In the genomic region with DNA sequence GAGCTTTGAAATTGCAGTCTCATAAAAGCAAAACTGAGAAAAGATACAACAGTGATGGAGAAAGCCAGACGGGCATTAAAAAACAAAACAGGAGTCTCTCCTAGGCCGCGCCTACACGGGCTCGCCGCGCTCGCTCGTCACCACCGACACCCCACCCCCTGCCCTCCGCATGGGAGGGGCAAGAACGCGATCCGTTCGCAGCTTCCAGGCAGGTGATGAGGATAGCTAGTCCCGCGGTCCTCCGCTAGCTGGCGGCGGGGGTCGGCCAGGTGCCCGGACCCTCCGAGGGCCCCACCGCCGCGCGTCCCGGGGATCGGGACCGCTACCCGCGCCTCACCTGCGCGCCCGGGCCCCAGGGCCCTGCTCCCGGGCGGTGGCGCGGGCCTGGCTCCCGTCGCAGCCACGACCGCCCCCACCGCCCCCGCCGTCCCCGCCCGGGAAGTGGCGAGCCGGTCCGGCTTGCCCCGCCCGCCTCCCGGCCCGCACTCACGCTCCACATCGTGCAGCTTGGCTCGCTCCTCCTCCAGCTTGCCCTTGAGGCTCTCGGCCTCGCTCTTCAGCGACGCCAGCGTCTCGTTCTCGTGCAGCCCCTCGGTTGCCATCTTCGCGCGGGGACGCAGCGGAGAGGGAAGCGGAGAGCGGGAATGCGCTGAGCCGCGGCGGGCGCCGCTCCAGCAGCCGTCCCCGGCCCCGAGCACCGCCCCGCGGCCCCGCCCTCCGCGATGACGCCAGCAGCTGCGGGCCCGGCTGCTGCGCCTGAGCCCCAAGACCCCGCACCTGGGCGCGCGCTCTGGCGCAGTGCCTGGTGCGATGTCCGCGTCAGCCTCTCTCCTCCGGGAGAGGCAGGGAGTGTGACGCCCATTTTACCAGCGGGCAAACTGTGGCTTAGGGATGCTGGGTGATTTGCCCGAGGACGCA, we compare ENCODE assay signal across 8 cellular contexts. TPM values are rescaled to one million over a fixed set of nuclear protein-coding genes. Genes with fewer than 3 reads are reported as not detected.
DNase-seq lines count a peak whose midpoint lies in the region; ATAC-seq, FAIRE-seq and TF ChIP-seq lines count a peak whose summit lies in the region.

No MANE protein-coding gene starts in this region.

- DNase-seq in GM12891 (ENCODE audit: insufficient read length, low spot score) (peak; percentile 88), NCI-H1105 treated with DMSO at 0.1 percent for 48 hours (lab: John Stamatoyannopoulos, UW) (peak; percentile 63), SW480 (ENCODE audit: low spot score) (peak; percentile 71), amniotic stem cell (lab: John Stamatoyannopoulos, UW) (peak; percentile 66), left ventricle myocardium inferior (peak; percentile 81), prostate gland (ENCODE audit: low spot score) (peak; percentile 83)

- H3K9me3 ChIP-seq in left ventricle myocardium inferior (replicated peaks) (no peaks in the 10 kb centered on the region), prostate gland (no peaks in the 10 kb centered on the region)

- H3K4me1 ChIP-seq in left ventricle myocardium inferior (peaks cover 21% of the 10 kb centered on the region), prostate gland (replicated peaks) (peaks cover 2% of the 10 kb centered on the region), urinary bladder (ENCODE audit: insufficient read depth) (no peaks in the 10 kb centered on the region)

- H3K36me3 ChIP-seq in left ventricle myocardium inferior (no peaks in the 10 kb centered on the region), prostate gland (no peaks in the 10 kb centered on the region), urinary bladder (ENCODE audit: insufficient read depth) (no peaks in the 10 kb centered on the region)

- intact Hi-C loops in left ventricle myocardium inferior (cut with micrococcal nuclease) (no loop called here), prostate gland (cut with DNase I) (no loop called here)

- peak; percentile 87 for ATAC-seq in HG02642 (IDR thresholded peaks at IDR 0.05; ENCODE audit: poor library complexity, unreplicated experiment)

- TF ChIP-seq CTCF in left ventricle myocardium inferior (IDR thresholded peaks at IDR 0.05; ENCODE audit: borderline replicate concordance) = no peak
- peak in 2 of 4 experiments; percentile 17 to 24 for TF ChIP-seq CTCF in prostate gland (IDR thresholded peaks at IDR 0.05)

- peak overlapping the region; percentile 84 for H3K27ac ChIP-seq in left ventricle myocardium inferior (replicated peaks)
- H3K27ac ChIP-seq in prostate gland = peak overlapping the region; percentile 87 to 96
- peak overlapping the region; percentile 94 for H3K27ac ChIP-seq in urinary bladder (ENCODE audit: low read depth)

- TF ChIP-seq POLR2A in GM12891 (IDR thresholded peaks at IDR 0.05; ENCODE audit: low read depth, low read length) (0 out of 2 replicates have a peak, but pooled peaks have one; percentile 46), prostate gland (IDR thresholded peaks at IDR 0.05) (peak; percentile 78)

- H3K27me3 ChIP-seq in left ventricle myocardium inferior (ENCODE audit: low read depth) (no peaks in the 10 kb centered on the region), prostate gland (replicated peaks; ENCODE audit: insufficient read depth) (no peaks in the 10 kb centered on the region)

- peak; percentile 94 for FAIRE-seq in GM12891 (lab: Jason Lieb, UNC)

- peak overlapping the region; percentile 79 for H3K4me3 ChIP-seq in left ventricle myocardium inferior
- H3K4me3 ChIP-seq in prostate gland = peak overlapping the region; percentile 60 to 95
- peak overlapping the region; percentile 72 for H3K4me3 ChIP-seq in urinary bladder (ENCODE audit: low read depth, low read length)

- WGBS in prostate gland = under 1% methylated on average over 65 of the region's 105 CpGs
- WGBS in urinary bladder = under 1% methylated on average over 105 of the region's 105 CpGs

TF ChIP-seq in GM12891, 5 proteins besides CTCF, POLR2A, EP300 and RAD21:
- TF ChIP-seq PAX5 (IDR thresholded peaks at IDR 0.05; ENCODE audit: insufficient read depth, low read length, severe bottlenecking) (no peak), POU2F2 (IDR thresholded peaks at IDR 0.05; ENCODE audit: low read depth, low read length) (no peak; the same call in 1 of the 2 replicates), TAF1 (IDR thresholded peaks at IDR 0.05; ENCODE audit: low read depth, low read length) (0 out of 2 replicates have a peak, but pooled peaks have one; percentile 39), SPI1 (IDR thresholded peaks at IDR 0.05; ENCODE audit: low read depth, low read length) (no peak), POLR2AphosphoS5 (IDR thresholded peaks at IDR 0.05; ENCODE audit: low read depth, low read length) (0 out of 2 replicates have a peak, but pooled peaks have one; percentile 17)

RNA-seq across cellular contexts. Expression of a gene that starts 11.7 kb away (rescaled TPM):
- 6.4 TPM for polyA plus RNA-seq in GM12891 (2012; ENCODE audit: low read depth, missing spikeins)
- 10.5 TPM for total RNA-seq in left ventricle myocardium inferior
- total RNA-seq in prostate gland = 10 to 100 TPM; 23.3 to 85.7 TPM
- total RNA-seq in urinary bladder = 25.5 TPM
- 38.8 TPM for polyA plus RNA-seq in urinary bladder

Comparison
In these comparisons a context has a peak if more than half of its experiments do, and no peak if none do; other contexts are left out.
1. Peak in every context shown above with its lines: DNase-seq, ATAC-seq, H3K4me3 ChIP-seq and H3K27ac ChIP-seq.